ENCODE assay signal across 34 cellular contexts in the genomic region with DNA sequence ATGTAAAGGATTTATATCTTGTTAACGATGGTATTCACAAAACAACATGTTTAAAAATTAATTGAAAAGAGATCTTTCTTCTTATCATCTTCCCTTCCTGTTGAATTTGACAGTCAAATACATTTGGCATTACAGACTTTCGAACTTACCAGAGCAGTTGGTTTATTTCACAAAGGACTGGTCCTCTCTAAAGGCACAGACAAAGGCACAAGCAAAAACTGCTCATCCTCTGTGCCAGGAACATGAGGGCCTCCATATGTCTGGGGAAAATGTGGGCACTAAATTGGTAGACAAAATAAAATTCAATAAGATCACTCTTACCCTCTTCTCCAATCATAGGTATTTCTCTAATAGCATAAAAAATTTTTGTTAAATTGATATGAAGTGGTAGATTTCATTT.
"Had no signal": no experiment of that assay in that cellular context is flagged by ENCODE, and none has a peak within 500 bp of the region (broad histone marks: within the 10 kb centered on the region; RNA-seq: fewer than 3 reads in every experiment).

No MANE protein-coding gene starts in this region.

- DNase-seq: Karpas-422, Kasumi-1, MG63, MM.1S, MV-4-11, NCI-H1048, NCI-H1092, NCI-H1092 treated with DMSO at 0.1 percent for 48 hours, NCI-H1105, NCI-H1105 treated with DMSO at 0.1 percent for 48 hours, NCI-H1417, NCI-H1417 treated with DMSO at 0.1 percent for 48 hours, NCI-H1436, NCI-H1436 treated with DMSO at 0.1 percent for 48 hours, NCI-H146, NCI-H1694, NCI-H1694 treated with DMSO at 0.1 percent for 48 hours, NCI-H187, NCI-H187 treated with DMSO at 0.1 percent for 48 hours, NCI-H1930, NCI-H2029, NCI-H2029 treated with DMSO at 0.1 percent for 48 hours, NCI-H2081, NCI-H2081 treated with DMSO at 0.1 percent for 48 hours, NCI-H2107, NCI-H2171, NCI-H2171 treated with DMSO at 0.1 percent for 48 hours, NCI-H2227 treated with DMSO at 0.1 percent for 48 hours, NCI-H226, NCI-H345, NCI-H446, NCI-H446 treated with DMSO at 0.1 percent for 48 hours, NCI-H510A, NCI-H510A treated with DMSO at 0.1 percent for 48 hours had no signal
